Comparison of ENCODE assay signal across 1 cellular context in genomic region chr2:27261241-27261925, GRCh38.
TF ChIP-seq lines count a peak whose summit lies in the region.

No MANE protein-coding gene starts in this region.

TF ChIP-seq in K562, 482 proteins besides CTCF, POLR2A, EP300 and RAD21:
- 0 out of 2 replicates have a peak, but pooled peaks have one; percentile 1 for TF ChIP-seq ZNF263 (CRISPR knock-in tag; IDR thresholded peaks at IDR 0.05; ENCODE audit: borderline replicate concordance)
- TF ChIP-seq CBX3 (IDR thresholded peaks at IDR 0.05; ENCODE audit: borderline replicate concordance in 1 of 2, low read length in 2 of 2): no peak
- no peak for TF ChIP-seq BCOR (IDR thresholded peaks at IDR 0.05)
- no peak for TF ChIP-seq PATZ1 (CRISPR knock-in tag; IDR thresholded peaks at IDR 0.05; ENCODE audit: borderline replicate concordance)
- TF ChIP-seq RERE (CRISPR knock-in tag; IDR thresholded peaks at IDR 0.05; ENCODE audit: borderline replicate concordance): no peak
TF ChIP-seq in K562: peak in this region for 1.
